ENCODE assay signal across 7 cellular contexts in genomic region chr1:157377216-157377821, GRCh38.
DNase-seq lines count a peak whose midpoint lies in the region; ATAC-seq and TF ChIP-seq lines count a peak whose summit lies in the region.

No MANE protein-coding gene starts in this region.

- H3K79me2 ChIP-seq in DND-41 (ENCODE audit: insufficient read depth, low read length) = no peaks in the 10 kb centered on the region
- H3K79me2 ChIP-seq in PC-9 (ENCODE audit: low read depth) = no peaks in the 10 kb centered on the region

- H3K4me1 ChIP-seq in DND-41 (ENCODE audit: insufficient read depth, low read length) = no peaks in the 10 kb centered on the region
- no peaks in the 10 kb centered on the region for H3K4me1 ChIP-seq in PC-9 (replicated peaks; ENCODE audit: insufficient read depth)

- H3K36me3 ChIP-seq in DND-41 (ENCODE audit: insufficient read depth, low read length) (no peaks in the 10 kb centered on the region), PC-9 (ENCODE audit: low read depth) (no peaks in the 10 kb centered on the region)

- no peak overlapping the region for H3K27ac ChIP-seq in DND-41 (ENCODE audit: low read length)
- no peak overlapping the region for H3K27ac ChIP-seq in PC-9

- POLR2A ChIA-PET in HEK293T (lab: Yijun Ruan, JAX) = no interaction called here
- POLR2A ChIA-PET in PC-9 (lab: Charles Lee; ENCODE audit: unreplicated experiment) = no interaction called here

- intact Hi-C loops in PC-9 (cut with micrococcal nuclease; ENCODE audit: unreplicated experiment) = loop anchor here (10.0 kb wide), 1 partner anchor 747 kb away; a partner anchor contains a TSS

- no peaks in the 10 kb centered on the region for H3F3A ChIP-seq in PC-9 (ENCODE audit: insufficient read depth, low read depth)

- peaks cover 31% of the 10 kb centered on the region for H3K27me3 ChIP-seq in DND-41 (ENCODE audit: insufficient read depth, low read length, poor library complexity)
- H3K27me3 ChIP-seq in PC-9 (ENCODE audit: insufficient read depth, low read depth) = peaks cover 20% of the 10 kb centered on the region

- no TSS peak for BruUV-seq in PC-9 (replicated peaks; lab: Mats Ljungman, UMichigan)

- H3K9me2 ChIP-seq in PC-9 (ENCODE audit: insufficient read depth) = no peaks in the 10 kb centered on the region

- peak; percentile 51 for DNase-seq in DND-41
- peak; percentile 30 for DNase-seq in HEK293T (ENCODE audit: extremely low spot score)
- peak in 1 of 2 experiments; percentile 6 for DNase-seq in PC-9
- DNase-seq in retina = peak; percentile 48
- no peak for DNase-seq in putamen (ENCODE audit: low spot score)

- H3K9me3 ChIP-seq in DND-41 (ENCODE audit: insufficient read depth, low read length, severe bottlenecking) = no peaks in the 10 kb centered on the region
- H3K9me3 ChIP-seq in PC-9 (ENCODE audit: insufficient read depth, low read depth) = no peaks in the 10 kb centered on the region

- ATAC-seq in DND-41 (ENCODE audit: insufficient read depth, low read depth) = peak; percentile 72
- ATAC-seq in esophagus mucosa = peak; percentile 57
- ATAC-seq in HG02884 (IDR thresholded peaks at IDR 0.05; ENCODE audit: unreplicated experiment) = no peak

- H4K20me1 ChIP-seq in DND-41 (ENCODE audit: insufficient read depth, low read length) = no peaks in the 10 kb centered on the region
- no peaks in the 10 kb centered on the region for H4K20me1 ChIP-seq in PC-9 (ENCODE audit: insufficient read depth)

- H3K4me3 ChIP-seq in DND-41 (ENCODE audit: low read depth in 1 of 2, low read length in 2 of 2) = no peak overlapping the region
- no peak overlapping the region for H3K4me3 ChIP-seq in PC-9

- H2AFZ ChIP-seq in DND-41 (ENCODE audit: low read depth, low read length) = no peak overlapping the region
- no peak overlapping the region for H2AFZ ChIP-seq in PC-9

- TF ChIP-seq CTCF in DND-41 (IDR thresholded peaks at IDR 0.05; ENCODE audit: borderline replicate concordance, extremely low read depth, low read length, poor library complexity, severe bottlenecking) (peak; percentile 74), PC-9 (conservative IDR thresholded peaks at IDR 0.05) (peak; percentile 62)

- CTCF ChIA-PET in HEK293T (lab: Yijun Ruan, JAX) (interaction anchor here (1.0 to 1.2 kb wide), 3 partner anchors 117 to 182 kb away, joined by 3 to 5 read pairs (median 4); no protein-coding TSS in a partner anchor), PC-9 (lab: Charles Lee) (interaction anchor here (0.6 kb wide), 1 partner anchor 90 kb away, joined by 3 read pairs; no protein-coding TSS in a partner anchor)

- H3K9ac ChIP-seq in DND-41 (ENCODE audit: low read depth, low read length) = no peak overlapping the region

- H3K4me2 ChIP-seq in DND-41 (ENCODE audit: insufficient read depth, low read length) (no peak overlapping the region), PC-9 (no peak overlapping the region)

TF ChIP-seq in HEK293T, 16 proteins besides CTCF, POLR2A, EP300 and RAD21:
- TF ChIP-seq NFRKB (IDR thresholded peaks at IDR 0.05) (no peak), PKNOX1 (IDR thresholded peaks at IDR 0.05) (no peak), SP1 (IDR thresholded peaks at IDR 0.05) (no peak), BHLHE40 (IDR thresholded peaks at IDR 0.05; ENCODE audit: borderline replicate concordance) (no peak), L3MBTL2 (conservative IDR thresholded peaks at IDR 0.05) (no peak), ELF4 (IDR thresholded peaks at IDR 0.05) (no peak), ARNT (IDR thresholded peaks at IDR 0.05) (no peak), LEF1 (IDR thresholded peaks at IDR 0.05; ENCODE audit: borderline replicate concordance) (no peak), HDGF (IDR thresholded peaks at IDR 0.05; ENCODE audit: borderline replicate concordance) (no peak), FOXA1 (IDR thresholded peaks at IDR 0.05) (no peak), SUZ12 (IDR thresholded peaks at IDR 0.05) (no peak), CTBP1 (IDR thresholded peaks at IDR 0.05; ENCODE audit: borderline replicate concordance) (no peak), FOXM1 (IDR thresholded peaks at IDR 0.05; ENCODE audit: borderline replicate concordance) (no peak), ZNF384 (IDR thresholded peaks at IDR 0.05) (no peak), TARDBP (IDR thresholded peaks at IDR 0.05) (no peak), FOXK2 (IDR thresholded peaks at IDR 0.05) (no peak)
